ENCODE assay signal across 36 cellular contexts in genomic region chr2:34961822-34962221, GRCh38.
"Had no signal": no experiment of that assay in that cellular context is flagged by ENCODE, and none has a peak within 500 bp of the region (broad histone marks: within the 10 kb centered on the region; RNA-seq: fewer than 3 reads in every experiment).

No MANE protein-coding gene starts in this region.

- H3K27me3 ChIP-seq: adrenal gland, body of pancreas, colonic mucosa, esophagus squamous epithelium, gastroesophageal sphincter, heart left ventricle had no signal

- H3K9me3 ChIP-seq: body of pancreas, colonic mucosa, esophagus squamous epithelium, gastroesophageal sphincter, heart left ventricle had no signal

- H3K4me1 ChIP-seq: adrenal gland, body of pancreas, colonic mucosa, esophagus squamous epithelium, gastroesophageal sphincter, heart left ventricle had no signal

- H3K36me3 Mint-ChIP-seq: activated CD8-positive, alpha-beta memory T cell treated with anti-CD3 and anti-CD28 coated beads, Interleukin-2, amount 10 ng/mL, durations not matched to agents 7 days and 5 days; activated naive CD4-positive, alpha-beta T cell treated with anti-CD3 and anti-CD28 coated beads, Interleukin-2, amount 50 U/mL, for 24 hours; activated naive CD8-positive, alpha-beta T cell treated with anti-CD3 and anti-CD28 coated beads for 36 hours had no signal

- H3K4me3 Mint-ChIP-seq: activated CD4-positive, alpha-beta T cell treated with anti-CD3 and anti-CD28 coated beads, Interleukin-2, amount 10 ng/mL, durations not matched to agents 7 days and 5 days; activated CD8-positive, alpha-beta memory T cell treated with anti-CD3 and anti-CD28 coated beads, Interleukin-2, amount 10 ng/mL, durations not matched to agents 7 days and 5 days; activated CD8-positive, alpha-beta T cell treated with anti-CD3 and anti-CD28 coated beads, Interleukin-2, amount 10 ng/mL, durations not matched to agents 7 days and 5 days; activated naive CD4-positive, alpha-beta T cell treated with anti-CD3 and anti-CD28 coated beads for 36 hours; activated naive CD4-positive, alpha-beta T cell treated with anti-CD3 and anti-CD28 coated beads, Interleukin-2, amount 50 U/mL, for 24 hours; activated naive CD8-positive, alpha-beta T cell treated with anti-CD3 and anti-CD28 coated beads for 36 hours; activated naive CD8-positive, alpha-beta T cell treated with anti-CD3 and anti-CD28 coated beads, Interleukin-2, amount 50 U/mL, for 24 hours; activated T-helper 1 cell treated with anti-CD3 and anti-CD28 coated beads, Interleukin-12 subunit alpha, Interleukin-12 subunit beta, Interleukin-2, Interleukin-4 antibody, amounts not matched to agents 30 ng/mL and 10 ng/mL and 1 ng/mL, durations not matched to agents 14 hours and 24 hours and 36 hours; T-helper 17 cell; T-helper 2 cell treated with Interferon-gamma antibody and Interleukin-4, amounts not matched to agents 5 μg/mL and 100 μg/mL, for 36 hours had no signal

- H3K27ac ChIP-seq: adrenal gland, body of pancreas, colonic mucosa, epithelial cell of prostate, esophagus squamous epithelium, gastroesophageal sphincter, heart left ventricle, WERI-Rb-1 had no signal

- H3K27me3 Mint-ChIP-seq: activated CD4-positive, alpha-beta T cell treated with anti-CD3 and anti-CD28 coated beads, Interleukin-2, amount 10 ng/mL, durations not matched to agents 7 days and 5 days; activated CD8-positive, alpha-beta memory T cell treated with anti-CD3 and anti-CD28 coated beads, Interleukin-2, amount 10 ng/mL, durations not matched to agents 7 days and 5 days; activated naive CD4-positive, alpha-beta T cell treated with anti-CD3 and anti-CD28 coated beads, Interleukin-2, amount 50 U/mL, for 24 hours; activated naive CD8-positive, alpha-beta T cell treated with anti-CD3 and anti-CD28 coated beads for 36 hours; activated naive CD8-positive, alpha-beta T cell treated with anti-CD3 and anti-CD28 coated beads, Interleukin-2, amount 50 U/mL, for 24 hours; T-helper 17 cell had no signal

- H3K36me3 ChIP-seq: adrenal gland, colonic mucosa, esophagus squamous epithelium, gastroesophageal sphincter, heart left ventricle, WERI-Rb-1 had no signal

- DNase-seq: activated CD4-positive, alpha-beta T cell treated with anti-CD3 and anti-CD28 coated beads for 1 hour; activated CD4-positive, alpha-beta T cell treated with anti-CD3 and anti-CD28 coated beads for 4 hours; activated CD4-positive, alpha-beta T cell treated with anti-CD3 and anti-CD28 coated beads, Interleukin-2, amount 10 ng/mL, durations not matched to agents 7 days and 5 days; activated CD4-positive, alpha-beta T cell treated with anti-CD3 and anti-CD28 coated beads, Interleukin-2, amount 50 U/mL, for 48 hours; activated CD4-positive, CD25-positive, alpha-beta regulatory T cell; activated CD8-positive, alpha-beta memory T cell treated with anti-CD3 and anti-CD28 coated beads, Interleukin-2, amount 10 ng/mL, durations not matched to agents 7 days and 5 days; activated CD8-positive, alpha-beta memory T cell treated with anti-CD3 and anti-CD28 coated beads, Interleukin-2, amount 50 U/mL, for 4 hours; activated CD8-positive, alpha-beta T cell treated with anti-CD3 and anti-CD28 coated beads, Interleukin-2, amount 10 ng/mL, durations not matched to agents 7 days and 5 days; activated effector memory CD4-positive, alpha-beta T cell treated with anti-CD3 and anti-CD28 coated beads, Interleukin-2, amount 50 U/mL, for 16 hours; activated naive CD4-positive, alpha-beta T cell treated with anti-CD3 and anti-CD28 coated beads for 36 hours; activated naive CD8-positive, alpha-beta T cell treated with anti-CD3 and anti-CD28 coated beads for 36 hours; activated naive CD8-positive, alpha-beta T cell treated with anti-CD3 and anti-CD28 coated beads, Interleukin-2, amount 50 U/mL, for 24 hours; activated T-cell treated with anti-CD3 and anti-CD28 coated beads, Interleukin-2, amount 50 U/mL, for 1 hour; activated T-cell treated with anti-CD3 and anti-CD28 coated beads, Interleukin-2, amount 50 U/mL, for 48 hours; adrenal gland; amygdala; aorta; body of pancreas; caudate nucleus; colonic mucosa; effector CD8-positive, alpha-beta T cell; esophagus squamous epithelium; foreskin melanocyte; heart left ventricle; T-helper 1 cell; T-helper 17 cell; T1000; WERI-Rb-1 had no signal

- ATAC-seq: activated CD8-positive, alpha-beta memory T cell treated with anti-CD3 and anti-CD28 coated beads, Interleukin-2, amount 10 ng/mL, durations not matched to agents 7 days and 5 days; activated CD8-positive, alpha-beta T cell treated with anti-CD3 and anti-CD28 coated beads, Interleukin-2, amount 10 ng/mL, durations not matched to agents 7 days and 5 days; activated naive CD8-positive, alpha-beta T cell treated with anti-CD3 and anti-CD28 coated beads, Interleukin-2, amount 50 U/mL, for 24 hours; body of pancreas; gastroesophageal sphincter; heart left ventricle; T-helper 17 cell had no signal

- H3K27ac Mint-ChIP-seq: activated CD4-positive, alpha-beta T cell treated with anti-CD3 and anti-CD28 coated beads, Interleukin-2, amount 10 ng/mL, durations not matched to agents 7 days and 5 days; activated CD8-positive, alpha-beta memory T cell treated with anti-CD3 and anti-CD28 coated beads, Interleukin-2, amount 10 ng/mL, durations not matched to agents 7 days and 5 days; activated CD8-positive, alpha-beta T cell treated with anti-CD3 and anti-CD28 coated beads, Interleukin-2, amount 10 ng/mL, durations not matched to agents 7 days and 5 days; activated naive CD4-positive, alpha-beta T cell treated with anti-CD3 and anti-CD28 coated beads for 36 hours; activated naive CD4-positive, alpha-beta T cell treated with anti-CD3 and anti-CD28 coated beads, Interleukin-2, amount 50 U/mL, for 24 hours; activated naive CD8-positive, alpha-beta T cell treated with anti-CD3 and anti-CD28 coated beads for 36 hours; activated naive CD8-positive, alpha-beta T cell treated with anti-CD3 and anti-CD28 coated beads, Interleukin-2, amount 50 U/mL, for 24 hours; activated T-helper 1 cell treated with anti-CD3 and anti-CD28 coated beads, Interleukin-12 subunit alpha, Interleukin-12 subunit beta, Interleukin-2, Interleukin-4 antibody, amounts not matched to agents 30 ng/mL and 10 ng/mL and 1 ng/mL, durations not matched to agents 14 hours and 24 hours and 36 hours; activated T-helper 2 cell treated with anti-CD3 and anti-CD28 coated beads, Interferon-gamma antibody, Interleukin-2, Interleukin-4, amounts not matched to agents 10 μg/mL and 5 μg/mL and 100 μg/mL, durations not matched to agents 14 hours and 24 hours and 36 hours; T-helper 17 cell; T-helper 2 cell treated with Interferon-gamma antibody and Interleukin-4, amounts not matched to agents 5 μg/mL and 100 μg/mL, for 36 hours had no signal

- H3K9me3 Mint-ChIP-seq: activated CD4-positive, alpha-beta T cell treated with anti-CD3 and anti-CD28 coated beads, Interleukin-2, amount 10 ng/mL, durations not matched to agents 7 days and 5 days; activated naive CD4-positive, alpha-beta T cell treated with anti-CD3 and anti-CD28 coated beads, Interleukin-2, amount 50 U/mL, for 24 hours; activated naive CD8-positive, alpha-beta T cell treated with anti-CD3 and anti-CD28 coated beads for 36 hours; activated T-helper 1 cell treated with anti-CD3 and anti-CD28 coated beads, Interleukin-12 subunit alpha, Interleukin-12 subunit beta, Interleukin-2, Interleukin-4 antibody, amounts not matched to agents 30 ng/mL and 10 ng/mL and 1 ng/mL, durations not matched to agents 14 hours and 24 hours and 36 hours had no signal

- H3K4me3 ChIP-seq: adrenal gland, body of pancreas, colonic mucosa, esophagus squamous epithelium, gastroesophageal sphincter, heart left ventricle had no signal

- H3K4me1 Mint-ChIP-seq: activated CD4-positive, alpha-beta T cell treated with anti-CD3 and anti-CD28 coated beads, Interleukin-2, amount 10 ng/mL, durations not matched to agents 7 days and 5 days; activated CD8-positive, alpha-beta memory T cell treated with anti-CD3 and anti-CD28 coated beads, Interleukin-2, amount 10 ng/mL, durations not matched to agents 7 days and 5 days; activated naive CD4-positive, alpha-beta T cell treated with anti-CD3 and anti-CD28 coated beads, Interleukin-2, amount 50 U/mL, for 24 hours; activated naive CD8-positive, alpha-beta T cell treated with anti-CD3 and anti-CD28 coated beads for 36 hours; activated naive CD8-positive, alpha-beta T cell treated with anti-CD3 and anti-CD28 coated beads, Interleukin-2, amount 50 U/mL, for 24 hours; T-helper 17 cell had no signal

- FAIRE-seq: endometrium, endothelial cell of umbilical vein had no signal
